In the genomic region with DNA sequence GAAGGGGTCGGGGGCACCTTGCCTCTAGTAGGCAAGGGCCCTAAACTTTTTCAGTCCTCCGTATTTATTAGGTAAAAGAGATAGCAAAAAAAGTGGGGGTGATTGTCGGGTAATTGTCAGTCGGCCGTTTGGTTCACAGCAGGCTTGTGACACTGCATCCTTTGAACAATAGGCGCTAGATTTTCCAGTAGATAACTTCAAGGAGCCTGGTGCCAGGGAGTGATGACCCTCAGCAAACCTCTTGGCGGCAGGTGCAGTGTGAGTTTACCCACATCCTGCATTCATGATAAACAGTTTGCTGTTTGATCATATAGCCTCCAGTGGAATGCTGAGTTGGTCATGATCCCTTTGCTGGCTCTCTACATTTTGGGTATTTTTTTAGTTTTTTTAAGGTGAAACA, we compare ENCODE assay signal across 33 cellular contexts. TPM values are rescaled to one million over a fixed set of nuclear protein-coding genes. Genes with fewer than 3 reads are reported as not detected.
"Had no signal": no experiment of that assay in that cellular context is flagged by ENCODE, and none has a peak within 500 bp of the region (broad histone marks: within the 10 kb centered on the region; RNA-seq: fewer than 3 reads in every experiment).

No MANE protein-coding gene starts in this region.

- H3K4me1 Mint-ChIP-seq: immature natural killer cell; stimulated activated memory B cell treated with anti-CD40 and anti-IgM and Interleukin-4, amounts not matched to agents 10 μg/mL and 1 μg/mL and 100 μg/mL, for 72 hours; stimulated activated naive CD8-positive, alpha-beta T cell treated with anti-CD3 and anti-CD28 coated beads, Interleukin-15, amount 100 ng/mL, for 72 hours had no signal

- DNase-seq: hypothalamus; immature natural killer cell; kidney; left colon; left lung; midbrain; mucosa of descending colon; naive thymus-derived CD4-positive, alpha-beta T cell; ovary; right lobe of liver; stimulated activated CD4-positive, alpha-beta T cell treated with anti-CD3 and anti-CD28 coated beads, Interleukin-1b, Interleukin-23, amount 100 ng/mL, for 48 hours; stimulated activated CD4-positive, alpha-beta T cell treated with anti-CD3 and anti-CD28 coated beads, Interleukin-2, amount 100 ng/mL, for 48 hours; stimulated activated CD4-positive, alpha-beta T cell treated with anti-CD3 and anti-CD28 coated beads, Interleukin-4, amount 100 ng/mL, for 4 hours; stimulated activated CD8-positive, alpha-beta memory T cell treated with anti-CD3 and anti-CD28 coated beads, Interleukin-4, amount 100 ng/mL, for 48 hours; stimulated activated naive CD4-positive, alpha-beta T cell treated with Interleukin-2 at 50 U/mL for 16 hours; stimulated activated naive CD8-positive, alpha-beta T cell treated with anti-CD3 and anti-CD28 coated beads, Interleukin-15, amount 100 ng/mL, for 72 hours; substantia nigra; upper lobe of left lung had no signal

- H3K27ac ChIP-seq: left lung, ovary, right atrium auricular region, right lobe of liver, tibial nerve, upper lobe of left lung, vagina had no signal

- H3K9me3 ChIP-seq: mucosa of descending colon, ovary, right atrium auricular region, right lobe of liver, vagina had no signal

- H3K27me3 ChIP-seq: left lung, ovary, right atrium auricular region, right lobe of liver, tibial nerve, upper lobe of left lung, vagina had no signal

- H3K27ac Mint-ChIP-seq: naive thymus-derived CD4-positive, alpha-beta T cell; natural killer cell treated with Interleukin-12 subunit alpha and Interleukin-12 subunit beta and Interleukin-15 and Interleukin-18, amount 100 ng/mL, for 72 hours; stimulated activated memory B cell treated with anti-CD40 and anti-IgM and Interleukin-4, amounts not matched to agents 10 μg/mL and 1 μg/mL and 100 μg/mL, for 72 hours; stimulated activated naive CD8-positive, alpha-beta T cell treated with anti-CD3 and anti-CD28 coated beads, Interleukin-15, amount 100 ng/mL, for 72 hours had no signal

- H3K4me2 ChIP-seq: smooth muscle cell had no signal

- H3K4me1 ChIP-seq: left lung, right atrium auricular region, upper lobe of left lung, vagina had no signal

- H3K27me3 Mint-ChIP-seq: naive thymus-derived CD4-positive, alpha-beta T cell; progenitor cell of endocrine pancreas; stimulated activated memory B cell treated with anti-CD40 and anti-IgM and Interleukin-4, amounts not matched to agents 10 μg/mL and 1 μg/mL and 100 μg/mL, for 72 hours; stimulated activated naive CD8-positive, alpha-beta T cell treated with anti-CD3 and anti-CD28 coated beads, Interleukin-15, amount 100 ng/mL, for 72 hours had no signal

- ATAC-seq: left colon; left lung; mucosa of descending colon; naive thymus-derived CD4-positive, alpha-beta T cell; natural killer cell treated with Interleukin-12 subunit alpha and Interleukin-12 subunit beta and Interleukin-15 and Interleukin-18, amount 100 ng/mL, for 72 hours; right lobe of liver; stimulated activated memory B cell treated with anti-CD40 and anti-IgM and Interleukin-4, amounts not matched to agents 10 μg/mL and 1 μg/mL and 100 μg/mL, for 72 hours; stimulated activated naive CD8-positive, alpha-beta T cell treated with anti-CD3 and anti-CD28 coated beads, Interleukin-15, amount 100 ng/mL, for 72 hours had no signal

- H3K36me3 ChIP-seq: ovary, right atrium auricular region, vagina had no signal

- H3K4me3 Mint-ChIP-seq: immature natural killer cell; naive thymus-derived CD4-positive, alpha-beta T cell; natural killer cell treated with Interleukin-12 subunit alpha and Interleukin-12 subunit beta and Interleukin-15 and Interleukin-18, amount 100 ng/mL, for 72 hours; stimulated activated memory B cell treated with anti-CD40 and anti-IgM and Interleukin-4, amounts not matched to agents 10 μg/mL and 1 μg/mL and 100 μg/mL, for 72 hours; stimulated activated naive CD8-positive, alpha-beta T cell treated with anti-CD3 and anti-CD28 coated beads, Interleukin-15, amount 100 ng/mL, for 72 hours had no signal

- H3K4me3 ChIP-seq: left lung, lung, mucosa of descending colon, ovary, right atrium auricular region, right lobe of liver, smooth muscle cell, tibial nerve, upper lobe of left lung, vagina had no signal

RNA-seq across cellular contexts. Expression of a gene that starts 43.6 kb away (rescaled TPM):
- total RNA-seq: mesenteric fat pad, myocyte, pulmonary artery endothelial cell, renal cortical epithelial cell, skeletal muscle tissue, smooth muscle cell, vagina had no signal
- polyA plus RNA-seq: immature natural killer cell; naive thymus-derived CD4-positive, alpha-beta T cell; neural cell; urinary bladder had no signal
